ENCODE assay signal across 26 cellular contexts in the genomic region with DNA sequence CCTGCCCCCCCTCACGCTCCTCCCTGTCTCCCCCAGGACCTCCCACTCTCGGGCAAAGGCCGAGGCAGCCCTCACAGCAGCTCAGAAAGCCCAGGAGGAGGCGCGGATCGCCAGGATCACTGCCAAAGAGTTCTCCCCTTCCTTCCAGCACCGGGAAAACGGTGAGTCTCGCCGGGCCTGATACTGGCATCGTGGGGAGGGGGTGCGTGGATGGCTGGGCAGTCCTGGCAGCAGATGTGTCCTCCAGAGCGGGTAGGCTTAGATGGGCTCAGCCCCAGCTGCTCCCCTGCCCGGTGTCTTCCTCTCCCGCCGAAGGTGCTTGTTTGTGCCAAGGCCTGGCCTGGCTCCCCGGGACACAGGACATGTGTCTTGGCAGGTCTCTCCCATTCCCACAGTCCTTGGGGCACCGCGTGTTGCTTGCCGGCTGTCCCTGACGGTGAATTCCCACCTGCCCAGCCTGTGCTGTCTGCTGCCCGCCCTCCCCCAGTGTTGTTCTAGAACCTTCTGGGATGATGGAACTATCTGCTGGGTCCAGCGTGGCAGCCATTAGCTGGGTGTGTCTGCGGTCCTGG.
"Had no signal": no experiment of that assay in that cellular context is flagged by ENCODE, and none has a peak within 500 bp of the region (broad histone marks: within the 10 kb centered on the region; RNA-seq: fewer than 3 reads in every experiment).

No MANE protein-coding gene starts in this region.

- H3K4me1 ChIP-seq: esophagus squamous epithelium, neural progenitor cell, stomach had no signal

- H3K4me3 ChIP-seq: coronary artery, esophagus squamous epithelium, lung, neural progenitor cell, ovary, smooth muscle cell, stomach, thyroid gland had no signal

- H3K9me3 Mint-ChIP-seq: effector memory CD8-positive, alpha-beta T cell; mesothelial cell of epicardium; nephron; neural progenitor cell; type B pancreatic cell had no signal

- H2AFZ ChIP-seq: neural progenitor cell had no signal

- H3K36me3 ChIP-seq: esophagus squamous epithelium, neural progenitor cell, ovary, stomach, thyroid gland had no signal

- DNase-seq: dermis blood vessel endothelial cell; effector memory CD8-positive, alpha-beta T cell; erythroblast; esophagus squamous epithelium; foreskin melanocyte; mesenchymal stem cell; naive thymus-derived CD4-positive, alpha-beta T cell; ovary; retina; stimulated activated CD4-positive, alpha-beta T cell treated with anti-CD3 and anti-CD28 coated beads, Interleukin-12 subunit alpha, Interleukin-12 subunit beta, amount 100 ng/mL, for 4 hours; stimulated activated CD4-positive, alpha-beta T cell treated with anti-CD3 and anti-CD28 coated beads, Interleukin-1b, Interleukin-23, amount 100 ng/mL, for 48 hours; stimulated activated CD4-positive, alpha-beta T cell treated with anti-CD3 and anti-CD28 coated beads, Interleukin-4, amount 100 ng/mL, for 1 hour; stimulated activated CD8-positive, alpha-beta memory T cell treated with anti-CD3 and anti-CD28 coated beads, Interleukin-4, amount 100 ng/mL, for 48 hours; stimulated activated naive CD4-positive, alpha-beta T cell treated with Interleukin-2 at 50 U/mL for 16 hours; stomach; thyroid gland had no signal

- H3K4me3 Mint-ChIP-seq: effector memory CD8-positive, alpha-beta T cell; mesothelial cell of epicardium; naive thymus-derived CD4-positive, alpha-beta T cell; nephron; neural progenitor cell; type B pancreatic cell had no signal

- ATAC-seq: effector memory CD8-positive, alpha-beta T cell; naive thymus-derived CD4-positive, alpha-beta T cell; sciatic nerve had no signal

- H3K27me3 ChIP-seq: neural progenitor cell, ovary, thyroid gland had no signal

- H3K36me3 Mint-ChIP-seq: mesothelial cell of epicardium; naive thymus-derived CD4-positive, alpha-beta T cell; type B pancreatic cell had no signal

- H3K4me2 ChIP-seq: neural progenitor cell, smooth muscle cell had no signal

- H3K27ac ChIP-seq: coronary artery, esophagus squamous epithelium, neural progenitor cell, ovary, stomach, thyroid gland had no signal

- H3K9me3 ChIP-seq: esophagus squamous epithelium, ovary, stomach, thyroid gland had no signal

- H3K9ac ChIP-seq: neural progenitor cell had no signal

- H3K27me3 Mint-ChIP-seq: type B pancreatic cell had no signal

- FAIRE-seq: endometrium, keratinocyte had no signal

- H3K27ac Mint-ChIP-seq: effector memory CD8-positive, alpha-beta T cell; mesothelial cell of epicardium; naive thymus-derived CD4-positive, alpha-beta T cell; nephron; neural progenitor cell; type B pancreatic cell had no signal
